ENCODE assay signal across 37 cellular contexts in genomic region chr6:159278626-159279025, GRCh38.
DNase-seq lines count a peak whose midpoint lies in the region; ATAC-seq, FAIRE-seq and TF ChIP-seq lines count a peak whose summit lies in the region.
"Had no signal": no experiment of that assay in that cellular context is flagged by ENCODE, and none has a peak within 500 bp of the region (broad histone marks: within the 10 kb centered on the region; RNA-seq: fewer than 3 reads in every experiment).

No MANE protein-coding gene starts in this region.

- no peaks in the 10 kb centered on the region for H3K27me3 ChIP-seq in HUES6 (ENCODE audit: control insufficient read depth, insufficient read depth, low read length)
- peaks cover 0 to 5% of the 10 kb centered on the region in 2 experiments; a peak in 1 of 5 replicates for H3K27me3 ChIP-seq in K562 (ENCODE audit: control insufficient read depth in 2 of 2, insufficient read depth in 2 of 2, low read length in 2 of 2)
- H3K27me3 ChIP-seq: BE2C; BLaER1; BLaER1 treated with 17β-estradiol and CSF1 and Interleukin-3, amounts not matched to agents 10 nM and 100 nM had no signal

- POLR2A ChIA-PET in HEK293 (lab: Yijun Ruan, JAX): no interaction called here
- POLR2A ChIA-PET in K562 (lab: Yijun Ruan, JAX): no interaction called here

- H3K9me3 ChIP-seq in HEK293 (ENCODE audit: control insufficient read depth, insufficient read depth, low read depth, low read length) (no peaks in the 10 kb centered on the region), HUES6 (ENCODE audit: control insufficient read depth, insufficient read depth, low read depth, low read length) (no peaks in the 10 kb centered on the region; the same call in 1 of the 2 replicates), K562 (replicated peaks; ENCODE audit: control insufficient read depth, insufficient read depth, low read depth, low read length) (no peaks in the 10 kb centered on the region)
- H3K9me3 ChIP-seq: A549, BE2C, BLaER1 had no signal

- CTCF ChIA-PET in HEK293 (lab: Yijun Ruan, JAX) (interaction anchor here (0.6 kb wide), 1 partner anchor 509 kb away, joined by 3 read pairs; no protein-coding TSS in a partner anchor), K562 (lab: Yijun Ruan, JAX; ENCODE audit: low intra/inter-chr PET ratio) (no interaction called here)

- no peaks in the 10 kb centered on the region for H3K9me3 Mint-ChIP-seq in activated T-cell treated with anti-CD3 and anti-CD28 coated beads, Interleukin-2, amount 50 U/mL, for 72 hours
- no peaks in the 10 kb centered on the region for H3K9me3 Mint-ChIP-seq in T-helper 2 cell treated with Interferon-gamma antibody and Interleukin-4, amounts not matched to agents 5 μg/mL and 100 μg/mL, for 36 hours
- H3K9me3 Mint-ChIP-seq: CD4-positive, alpha-beta memory T cell; CD4-positive, alpha-beta T cell; CD4-positive, CD25-positive, alpha-beta regulatory T cell; CD8-positive, alpha-beta T cell had no signal

- no peak for TF ChIP-seq CTCF in HEK293 (tag by site-specific recombination; IDR thresholded peaks at IDR 0.05)
- TF ChIP-seq CTCF in K562 (IDR thresholded peaks at IDR 0.05 in 2 of 3, conservative IDR thresholded peaks at IDR 0.05 in 1 of 3; ENCODE audit: insufficient read depth in 2 of 3, low read depth in 1 of 3, low read length in 3 of 3): no peak

- H3K4me1 ChIP-seq in HEK293 (ENCODE audit: control insufficient read depth, insufficient read depth, low read length) (peaks cover 5% of the 10 kb centered on the region; the same call in 1 of the 2 replicates), HUES6 (ENCODE audit: control insufficient read depth, insufficient read depth, low read length) (0 out of 2 replicates have a peak, but pooled peaks cover 8% of the 10 kb centered on the region), K562 (replicated peaks in 1 of 2; ENCODE audit: control insufficient read depth in 2 of 2, insufficient read depth in 2 of 2, low read length in 2 of 2) (no peaks in the 10 kb centered on the region)
- H3K4me1 ChIP-seq: A549; BE2C; BLaER1; BLaER1 treated with 17β-estradiol and CSF1 and Interleukin-3, amounts not matched to agents 10 nM and 100 nM; Caco-2 had no signal

- peaks cover 16% of the 10 kb centered on the region for H3K27me3 Mint-ChIP-seq in activated T-cell treated with anti-CD3 and anti-CD28 coated beads, Interleukin-2, amount 50 U/mL, for 72 hours (ENCODE audit: low read depth)
- H3K27me3 Mint-ChIP-seq in T-helper 2 cell treated with Interferon-gamma antibody and Interleukin-4, amounts not matched to agents 5 μg/mL and 100 μg/mL, for 36 hours (ENCODE audit: low read depth): no peaks in the 10 kb centered on the region

- TF ChIP-seq RAD21 in K562 (CRISPR knock-in tag; conservative IDR thresholded peaks at IDR 0.05 in 1 of 2, IDR thresholded peaks at IDR 0.05 in 1 of 2): no peak

- in situ Hi-C loops in K562 (cut with MboI): no loop called here

- no peak for TF ChIP-seq EP300 in K562 (IDR thresholded peaks at IDR 0.05; ENCODE audit: low read length)

- H3K9ac ChIP-seq in HUES6 (ENCODE audit: low read length): peak overlapping the region; percentile 12
- no peak overlapping the region for H3K9ac ChIP-seq in K562 (ENCODE audit: insufficient read depth in 1 of 2, low read depth in 2 of 2, low read length in 2 of 2)
- H3K9ac ChIP-seq: BLaER1; BLaER1 treated with 17β-estradiol and CSF1 and Interleukin-3, amounts not matched to agents 10 nM and 100 nM had no signal

- ATAC-seq in activated T-cell treated with anti-CD3 and anti-CD28 coated beads, Interleukin-2, amount 50 U/mL, for 72 hours (replicated peaks in 1 of 2): no peak
- ATAC-seq in K562: no peak
- ATAC-seq: A549; CD8-positive, alpha-beta T cell had no signal

- H3K36me3 ChIP-seq in HEK293 (ENCODE audit: control insufficient read depth in 2 of 2, insufficient read depth in 1 of 2, low read length in 2 of 2) (no peaks in the 10 kb centered on the region), HUES6 (ENCODE audit: control insufficient read depth, insufficient read depth, low read length) (no peaks in the 10 kb centered on the region), K562 (ENCODE audit: control insufficient read depth, insufficient read depth, low read length) (no peaks in the 10 kb centered on the region)
- H3K36me3 ChIP-seq: BE2C; BLaER1; BLaER1 treated with 17β-estradiol and CSF1 and Interleukin-3, amounts not matched to agents 10 nM and 100 nM had no signal

- H3K36me3 Mint-ChIP-seq in activated T-cell treated with anti-CD3 and anti-CD28 coated beads, Interleukin-2, amount 50 U/mL, for 72 hours (ENCODE audit: insufficient read depth in 2 of 2): no peaks in the 10 kb centered on the region
- H3K36me3 Mint-ChIP-seq in T-helper 2 cell treated with Interferon-gamma antibody and Interleukin-4, amounts not matched to agents 5 μg/mL and 100 μg/mL, for 36 hours (ENCODE audit: low read depth): no peaks in the 10 kb centered on the region
- H3K36me3 Mint-ChIP-seq: CD14-positive monocyte; CD4-positive, alpha-beta memory T cell; CD4-positive, CD25-positive, alpha-beta regulatory T cell; CD8-positive, alpha-beta memory T cell; CD8-positive, alpha-beta T cell had no signal

- no peaks in the 10 kb centered on the region for H3K4me1 Mint-ChIP-seq in activated T-cell treated with anti-CD3 and anti-CD28 coated beads, Interleukin-2, amount 50 U/mL, for 72 hours (ENCODE audit: low read depth)
- no peaks in the 10 kb centered on the region for H3K4me1 Mint-ChIP-seq in T-helper 2 cell treated with Interferon-gamma antibody and Interleukin-4, amounts not matched to agents 5 μg/mL and 100 μg/mL, for 36 hours (ENCODE audit: low read depth)
- H3K4me1 Mint-ChIP-seq: B cell; CD14-positive monocyte; CD4-positive, alpha-beta memory T cell; CD4-positive, CD25-positive, alpha-beta regulatory T cell; CD8-positive, alpha-beta memory T cell had no signal

- H3K27ac ChIP-seq in HEK293 (ENCODE audit: extremely low read depth, low read depth, low read length): no peak overlapping the region
- H3K27ac ChIP-seq in HUES6 (ENCODE audit: low read depth, low read length): no peak overlapping the region
- no peak overlapping the region for H3K27ac ChIP-seq in K562 (ENCODE audit: extremely low read depth, low read depth, low read length)
- H3K27ac ChIP-seq: 22Rv1; A549; BLaER1; BLaER1 treated with 17β-estradiol and CSF1 and Interleukin-3, amounts not matched to agents 10 nM and 100 nM; C4-2B had no signal

- H3K79me2 ChIP-seq in K562 (ENCODE audit: control insufficient read depth, insufficient read depth, low read length): no peaks in the 10 kb centered on the region

- H2AFZ ChIP-seq in K562 (ENCODE audit: low read depth, low read length): no peak overlapping the region

- no peaks in the 10 kb centered on the region for H4K20me1 ChIP-seq in K562 (replicated peaks; ENCODE audit: control insufficient read depth, insufficient read depth, low read length)
- H4K20me1 ChIP-seq: BLaER1; BLaER1 treated with 17β-estradiol and CSF1 and Interleukin-3, amounts not matched to agents 10 nM and 100 nM had no signal

- no peak for FAIRE-seq in K562 (lab: Jason Lieb, UNC)
- FAIRE-seq: A204.1, A549, D721Med had no signal

- H3K9me1 ChIP-seq in K562 (ENCODE audit: control insufficient read depth, insufficient read depth, low read length): no peaks in the 10 kb centered on the region

- no peak overlapping the region for H3K4me2 ChIP-seq in K562 (ENCODE audit: insufficient read depth, low read length)
- H3K4me2 ChIP-seq: A549; BLaER1; BLaER1 treated with 17β-estradiol and CSF1 and Interleukin-3, amounts not matched to agents 10 nM and 100 nM had no signal

- intact Hi-C loops in K562 (cut with micrococcal nuclease): no loop called here

- no peak for TF ChIP-seq POLR2A in K562 (conservative IDR thresholded peaks at IDR 0.05)

- no peak overlapping the region for H3K4me3 Mint-ChIP-seq in activated T-cell treated with anti-CD3 and anti-CD28 coated beads, Interleukin-2, amount 50 U/mL, for 72 hours
- no peak overlapping the region for H3K4me3 Mint-ChIP-seq in T-helper 2 cell treated with Interferon-gamma antibody and Interleukin-4, amounts not matched to agents 5 μg/mL and 100 μg/mL, for 36 hours
- H3K4me3 Mint-ChIP-seq: B cell; CD14-positive monocyte; CD4-positive, alpha-beta memory T cell; CD4-positive, alpha-beta T cell; CD4-positive, CD25-positive, alpha-beta regulatory T cell; CD8-positive, alpha-beta memory T cell; CD8-positive, alpha-beta T cell had no signal

- H3K27ac Mint-ChIP-seq in activated T-cell treated with anti-CD3 and anti-CD28 coated beads, Interleukin-2, amount 50 U/mL, for 72 hours: peak overlapping the region; percentile 14
- H3K27ac Mint-ChIP-seq in T-helper 2 cell treated with Interferon-gamma antibody and Interleukin-4, amounts not matched to agents 5 μg/mL and 100 μg/mL, for 36 hours: no peak overlapping the region
- H3K27ac Mint-ChIP-seq: B cell; CD14-positive monocyte; CD4-positive, alpha-beta memory T cell; CD4-positive, alpha-beta T cell; CD4-positive, CD25-positive, alpha-beta regulatory T cell; CD8-positive, alpha-beta memory T cell; CD8-positive, alpha-beta T cell had no signal

- H3K4me3 ChIP-seq in HEK293 (ENCODE audit: low read depth, low read length) (no peak overlapping the region), HUES6 (ENCODE audit: low read depth, low read length) (no peak overlapping the region), K562 (no peak overlapping the region)
- H3K4me3 ChIP-seq: A549; BLaER1; BLaER1 treated with 17β-estradiol and CSF1 and Interleukin-3, amounts not matched to agents 10 nM and 100 nM had no signal

- no TSS peak for BruUV-seq in K562 (replicated peaks; lab: Mats Ljungman, UMichigan)

- no peak for DNase-seq in activated T-cell treated with anti-CD3 and anti-CD28 coated beads, Interleukin-2, amount 50 U/mL, for 72 hours
- DNase-seq in activated T-cell treated with anti-CD3 and anti-CD28 coated beads, Interleukin-2, amount 50 U/mL, for 1 hour: no peak
- no peak for DNase-seq in K562 (ENCODE audit: extremely low read depth in 1 of 4, low spot score in 3 of 4)
- DNase-seq in HK-2 (ENCODE audit: unreplicated experiment): no peak
- no peak for DNase-seq in T-helper 2 cell treated with Interferon-gamma antibody and Interleukin-4, amounts not matched to agents 5 μg/mL and 100 μg/mL, for 36 hours (ENCODE audit: low spot score)
- no peak for DNase-seq in occipital lobe (lab: John Stamatoyannopoulos, UW)
- DNase-seq: 8988T; ACHN; AML-193; BE2C; C1 segment of cervical spinal cord; Caco-2; Calu3; CD4-positive, alpha-beta memory T cell; CD4-positive, alpha-beta T cell; CD4-positive, CD25-positive, alpha-beta regulatory T cell; CD8-positive, alpha-beta memory T cell; CD8-positive, alpha-beta T cell; COR-L47; DMS 273 treated with DMSO at 0.1 percent for 48 hours; DMS153; DMS53; DMS79; DMS79 treated with DMSO at 0.1 percent for 48 hours; DND-41; EL had no signal

TF ChIP-seq in K562, 482 proteins besides CTCF, POLR2A, EP300 and RAD21 (continues in another document):
- no peak for TF ChIP-seq ZNF507 (tag; conservative IDR thresholded peaks at IDR 0.05)
- TF ChIP-seq THRAP3 (IDR thresholded peaks at IDR 0.05; ENCODE audit: borderline replicate concordance): 0 out of 2 replicates have a peak, but pooled peaks have one; percentile 43
- TF ChIP-seq POLR2AphosphoS2 (IDR thresholded peaks at IDR 0.05; ENCODE audit: low read length): no peak
- TF ChIP-seq EWSR1 (IDR thresholded peaks at IDR 0.05; ENCODE audit: borderline replicate concordance, low read depth, partially characterized antibody): no peak
- no peak for TF ChIP-seq ZNF133 (CRISPR knock-in tag; IDR thresholded peaks at IDR 0.05)
- TF ChIP-seq ZNF311 (CRISPR knock-in tag; IDR thresholded peaks at IDR 0.05): no peak
- no peak for TF ChIP-seq L3MBTL2 (IDR thresholded peaks at IDR 0.05)
